ENCODE assay signal across 9 cellular contexts in the genomic region with DNA sequence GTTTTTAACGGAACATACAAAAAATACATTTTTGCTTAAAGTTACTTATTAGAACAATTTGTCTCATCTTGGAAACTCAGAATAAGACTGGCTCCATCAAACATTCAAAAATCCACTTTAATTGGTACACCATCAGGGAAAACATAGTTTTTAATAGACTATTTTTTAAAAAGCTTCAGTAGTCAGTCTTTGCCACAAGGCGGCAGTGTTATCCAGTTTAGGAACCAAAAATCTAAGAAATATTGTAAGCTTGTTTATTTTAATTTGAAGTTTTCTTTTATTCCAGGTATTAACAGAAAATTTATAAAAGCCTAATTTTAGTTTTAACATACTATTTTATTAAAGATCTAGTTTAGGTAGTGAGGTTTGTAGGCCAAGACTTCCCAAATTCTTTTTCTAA.
A peak's percentile ranks its signal among the peaks of the same experiment; 100 is the strongest.
DNase-seq lines count a peak whose midpoint lies in the region; ATAC-seq, FAIRE-seq and TF ChIP-seq lines count a peak whose summit lies in the region.
"Had no signal": no experiment of that assay in that cellular context is flagged by ENCODE, and none has a peak within 500 bp of the region (broad histone marks: within the 10 kb centered on the region; RNA-seq: fewer than 3 reads in every experiment).

No MANE protein-coding gene starts in this region.

- H3K27ac ChIP-seq in OCI-LY3 (ENCODE audit: low read length) (no peak overlapping the region), fibroblast of lung (ENCODE audit: insufficient read depth, low read length) (no peak overlapping the region), tibial artery (no peak overlapping the region)

- peak; percentile 6 for DNase-seq in activated CD4-positive, alpha-beta T cell treated with anti-CD3 and anti-CD28 coated beads, Interleukin-2, amount 10 ng/mL, durations not matched to agents 7 days and 5 days
- DNase-seq in activated CD4-positive, alpha-beta T cell treated with anti-CD3 and anti-CD28 coated beads, Interleukin-2, amount 50 U/mL, for 48 hours: no peak
- DNase-seq in fibroblast of lung (ENCODE audit: low read depth in 2 of 2) (peak in 1 of 2 donors; percentile 15), tibial artery (no peak), urothelium cell line (ENCODE audit: low spot score) (no peak)

- H3K27me3 Mint-ChIP-seq in activated CD4-positive, alpha-beta T cell treated with anti-CD3 and anti-CD28 coated beads, Interleukin-2, amount 10 ng/mL, durations not matched to agents 7 days and 5 days: no peaks in the 10 kb centered on the region
- H3K27me3 Mint-ChIP-seq: stimulated activated naive CD8-positive, alpha-beta T cell treated with anti-CD3 and anti-CD28 coated beads, Interleukin-15, Interleukin-2, amounts not matched to agents 100 ng/mL and 50 ng/mL, for 24 hours had no signal

- no peaks in the 10 kb centered on the region for H3K4me1 Mint-ChIP-seq in activated CD4-positive, alpha-beta T cell treated with anti-CD3 and anti-CD28 coated beads, Interleukin-2, amount 10 ng/mL, durations not matched to agents 7 days and 5 days

- H3K9ac ChIP-seq in OCI-LY3 (ENCODE audit: low read length): no peak overlapping the region
- no peak overlapping the region for H3K9ac ChIP-seq in fibroblast of lung (ENCODE audit: insufficient read depth, low read length)

- no peaks in the 10 kb centered on the region for H3K9me3 Mint-ChIP-seq in activated CD4-positive, alpha-beta T cell treated with anti-CD3 and anti-CD28 coated beads, Interleukin-2, amount 10 ng/mL, durations not matched to agents 7 days and 5 days
- H3K9me3 Mint-ChIP-seq: stimulated activated naive CD8-positive, alpha-beta T cell treated with anti-CD3 and anti-CD28 coated beads, Interleukin-15, Interleukin-2, amounts not matched to agents 100 ng/mL and 50 ng/mL, for 24 hours had no signal

- TF ChIP-seq CTCF in OCI-LY3 (IDR thresholded peaks at IDR 0.05; ENCODE audit: low read depth, low read length): peak; percentile 63
- TF ChIP-seq CTCF in fibroblast of lung (conservative IDR thresholded peaks at IDR 0.05 in 1 of 2, IDR thresholded peaks at IDR 0.05 in 1 of 2; ENCODE audit: low read depth in 1 of 2, low read length in 2 of 2): peak; percentile 48 to 59
- TF ChIP-seq CTCF in tibial artery (IDR thresholded peaks at IDR 0.05): peak; percentile 21 to 44

- no peaks in the 10 kb centered on the region for H3K9me3 ChIP-seq in OCI-LY3 (ENCODE audit: insufficient read depth, low read length)
- H3K9me3 ChIP-seq in fibroblast of lung (ENCODE audit: control insufficient read depth, insufficient read depth, low read depth, low read length): no peaks in the 10 kb centered on the region
- no peaks in the 10 kb centered on the region for H3K9me3 ChIP-seq in tibial artery

- ATAC-seq in HG03097 (IDR thresholded peaks at IDR 0.05; ENCODE audit: low FRiP score, unreplicated experiment) (no peak), HG02763 (IDR thresholded peaks at IDR 0.05; ENCODE audit: unreplicated experiment) (no peak)

- no peak overlapping the region for H3K27ac Mint-ChIP-seq in activated CD4-positive, alpha-beta T cell treated with anti-CD3 and anti-CD28 coated beads, Interleukin-2, amount 10 ng/mL, durations not matched to agents 7 days and 5 days
- H3K27ac Mint-ChIP-seq: stimulated activated naive CD8-positive, alpha-beta T cell treated with anti-CD3 and anti-CD28 coated beads, Interleukin-15, Interleukin-2, amounts not matched to agents 100 ng/mL and 50 ng/mL, for 24 hours had no signal

- H3K36me3 ChIP-seq in OCI-LY3 (replicated peaks; ENCODE audit: low read depth, low read length) (no peaks in the 10 kb centered on the region), fibroblast of lung (ENCODE audit: control insufficient read depth, insufficient read depth, low read length) (no peaks in the 10 kb centered on the region), tibial artery (no peaks in the 10 kb centered on the region)

- H3K27me3 ChIP-seq in OCI-LY3 (ENCODE audit: low read depth, low read length) (no peaks in the 10 kb centered on the region), fibroblast of lung (ENCODE audit: control insufficient read depth, insufficient read depth, low read length) (no peaks in the 10 kb centered on the region), tibial artery (no peaks in the 10 kb centered on the region)

- intact Hi-C loops in tibial artery (cut with DNase I; ENCODE audit: low total_unique reads): no loop called here

- POLR2A ChIA-PET in activated CD4-positive, alpha-beta T cell treated with anti-CD3 and anti-CD28 coated beads, Interleukin-2, amount 10 ng/mL, durations not matched to agents 7 days and 5 days (lab: Charles Lee): no interaction called here

- no peaks in the 10 kb centered on the region for H4K20me1 ChIP-seq in OCI-LY3 (ENCODE audit: insufficient read depth, low read length)
- no peaks in the 10 kb centered on the region for H4K20me1 ChIP-seq in fibroblast of lung (ENCODE audit: control insufficient read depth, extremely low read depth, insufficient read depth, low read length)

- no peak overlapping the region for H3K4me3 ChIP-seq in OCI-LY3 (ENCODE audit: low read length)
- H3K4me3 ChIP-seq in fibroblast of lung (replicated peaks in 1 of 4; ENCODE audit: control extremely low read depth in 1 of 4, insufficient read depth in 1 of 4, low read depth in 3 of 4, low read length in 4 of 4): no peak overlapping the region
- no peak overlapping the region for H3K4me3 ChIP-seq in tibial artery

- H3K4me1 ChIP-seq in OCI-LY3 (ENCODE audit: low read length): no peaks in the 10 kb centered on the region
- H3K4me1 ChIP-seq in fibroblast of lung (ENCODE audit: control insufficient read depth, extremely low read depth, insufficient read depth, low read length): no peaks in the 10 kb centered on the region
- H3K4me1 ChIP-seq in tibial artery: no peaks in the 10 kb centered on the region

- H2AFZ ChIP-seq in OCI-LY3 (ENCODE audit: low read depth, low read length) (no peak overlapping the region), fibroblast of lung (ENCODE audit: low read length) (no peak overlapping the region)

- FAIRE-seq in urothelium cell line (lab: Jason Lieb, UNC): no peak

- no peaks in the 10 kb centered on the region for H3K36me3 Mint-ChIP-seq in activated CD4-positive, alpha-beta T cell treated with anti-CD3 and anti-CD28 coated beads, Interleukin-2, amount 10 ng/mL, durations not matched to agents 7 days and 5 days (ENCODE audit: low read depth)

- CTCF ChIA-PET in activated CD4-positive, alpha-beta T cell treated with anti-CD3 and anti-CD28 coated beads, Interleukin-2, amount 10 ng/mL, durations not matched to agents 7 days and 5 days (lab: Charles Lee): interaction anchor here (1.3 kb wide), 1 partner anchor 20 kb away, joined by 4 read pairs; no protein-coding TSS in a partner anchor

- H3K79me2 ChIP-seq in OCI-LY3 (ENCODE audit: low read length): no peaks in the 10 kb centered on the region
- H3K79me2 ChIP-seq in fibroblast of lung (ENCODE audit: control insufficient read depth, insufficient read depth, low read length): no peaks in the 10 kb centered on the region

- H3K4me3 Mint-ChIP-seq in activated CD4-positive, alpha-beta T cell treated with anti-CD3 and anti-CD28 coated beads, Interleukin-2, amount 10 ng/mL, durations not matched to agents 7 days and 5 days: no peak overlapping the region
- H3K4me3 Mint-ChIP-seq: stimulated activated naive CD8-positive, alpha-beta T cell treated with anti-CD3 and anti-CD28 coated beads, Interleukin-15, Interleukin-2, amounts not matched to agents 100 ng/mL and 50 ng/mL, for 24 hours had no signal

- no peak overlapping the region for H3K4me2 ChIP-seq in OCI-LY3 (ENCODE audit: low read length)
- no peak overlapping the region for H3K4me2 ChIP-seq in fibroblast of lung (ENCODE audit: extremely low read depth, insufficient read depth, low read length)
